Comparison of ENCODE assay signal across 25 cellular contexts in genomic region chr3:54785976-54786375, GRCh38.
"Had no signal": no experiment of that assay in that cellular context is flagged by ENCODE, and none has a peak within 500 bp of the region (broad histone marks: within the 10 kb centered on the region; RNA-seq: fewer than 3 reads in every experiment).

No MANE protein-coding gene starts in this region.

- DNase-seq: colonic mucosa; cortex of kidney; dermis blood vessel endothelial cell; dorsolateral prefrontal cortex; effector CD4-positive, alpha-beta T cell; effector CD8-positive, alpha-beta T cell; effector memory CD4-positive, alpha-beta T cell; effector memory CD8-positive, alpha-beta T cell; endodermal cell; erythroblast; esophagus squamous epithelium; foreskin fibroblast; foreskin keratinocyte; foreskin melanocyte; gastrocnemius medialis; glutamatergic neuron; head of caudate nucleus; heart left ventricle; heart right ventricle had no signal

- H3K27ac ChIP-seq: colonic mucosa, coronary artery, dorsolateral prefrontal cortex, epithelial cell of prostate, esophagus muscularis mucosa, esophagus squamous epithelium, foreskin keratinocyte, gastrocnemius medialis, gastroesophageal sphincter, heart left ventricle, heart right ventricle had no signal

- H3K4me1 ChIP-seq: colonic mucosa, esophagus squamous epithelium, foreskin keratinocyte, gastrocnemius medialis, heart left ventricle, heart right ventricle had no signal

- H3K27me3 ChIP-seq: colonic mucosa, dorsolateral prefrontal cortex, esophagus muscularis mucosa, esophagus squamous epithelium, foreskin keratinocyte, gastrocnemius medialis, gastroesophageal sphincter, heart left ventricle, heart right ventricle had no signal

- H3K4me3 ChIP-seq: colonic mucosa, coronary artery, dorsolateral prefrontal cortex, esophagus muscularis mucosa, esophagus squamous epithelium, gastrocnemius medialis, gastroesophageal sphincter, heart left ventricle, heart right ventricle had no signal

- H3K9me3 Mint-ChIP-seq: effector memory CD8-positive, alpha-beta T cell had no signal

- H3K27me3 Mint-ChIP-seq: dendritic cell treated with granulocyte-macrophage colony-stimulating factor and Interleukin-4, amounts not matched to agents 40 ng/mL and 50 ng/mL, for 4 days; effector memory CD8-positive, alpha-beta T cell had no signal

- H3K36me3 ChIP-seq: colonic mucosa, esophagus muscularis mucosa, esophagus squamous epithelium, gastrocnemius medialis, gastroesophageal sphincter, heart left ventricle, heart right ventricle had no signal

- H3K9me3 ChIP-seq: colonic mucosa, esophagus muscularis mucosa, gastrocnemius medialis had no signal

- H3K27ac Mint-ChIP-seq: dendritic cell treated with granulocyte-macrophage colony-stimulating factor and Interleukin-4, amounts not matched to agents 40 ng/mL and 50 ng/mL, for 4 days; effector memory CD8-positive, alpha-beta T cell; endodermal cell had no signal

- H3K4me3 Mint-ChIP-seq: dendritic cell treated with granulocyte-macrophage colony-stimulating factor and Interleukin-4, amounts not matched to agents 40 ng/mL and 50 ng/mL, for 4 days; effector memory CD8-positive, alpha-beta T cell; endodermal cell had no signal

- ATAC-seq: effector memory CD8-positive, alpha-beta T cell; esophagus mucosa; foreskin keratinocyte; gastrocnemius medialis; gastroesophageal sphincter; heart left ventricle had no signal
